ENCODE assay signal across 1 cellular context in the genomic region with DNA sequence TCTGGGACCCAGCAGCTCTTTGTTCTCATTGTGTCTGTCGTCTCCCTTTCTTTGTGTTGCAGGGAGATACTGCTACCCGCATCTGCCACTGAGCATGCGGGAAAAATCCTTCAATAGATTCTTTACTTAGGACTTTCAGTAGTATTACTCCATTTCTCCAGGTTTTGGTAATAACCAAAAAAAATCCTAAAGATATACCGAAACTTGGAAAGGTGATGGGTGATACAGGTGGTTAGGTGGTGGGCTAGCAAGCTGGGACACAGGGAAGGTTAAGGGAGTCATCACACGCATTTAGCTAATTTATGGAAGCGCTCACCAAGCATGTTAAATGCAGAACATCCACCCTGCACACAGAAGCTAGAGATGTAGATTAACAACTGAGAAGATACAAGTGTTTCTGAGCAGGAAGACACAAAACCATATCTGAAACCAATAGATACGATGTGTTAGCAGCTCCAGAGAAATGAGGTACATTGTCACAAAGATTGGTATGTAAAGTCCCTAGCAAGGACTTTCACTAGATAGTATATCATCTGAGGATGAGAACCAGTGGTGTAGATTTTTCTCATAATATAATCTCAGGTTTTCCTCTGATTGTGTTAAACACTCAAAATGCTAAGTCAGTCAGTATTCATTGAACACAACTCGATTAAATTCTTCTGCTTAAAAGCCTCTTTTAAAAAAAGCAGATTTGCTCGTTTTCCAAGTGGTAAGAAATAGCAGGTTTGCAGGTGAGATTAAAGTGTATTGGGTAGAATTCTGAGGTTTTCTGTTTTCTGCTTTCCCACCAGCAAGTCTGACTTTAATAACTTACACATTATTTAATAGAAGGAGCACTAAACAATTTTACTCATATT.
TF ChIP-seq lines count a peak whose summit lies in the region.

No MANE protein-coding gene starts in this region.

TF ChIP-seq in HepG2, 621 proteins besides CTCF, POLR2A, EP300 and RAD21 (continued from another document):
- TF ChIP-seq ZNF296 (CRISPR knock-in tag; conservative IDR thresholded peaks at IDR 0.05), result no peak
- no peak for TF ChIP-seq ZNF674 (CRISPR knock-in tag; IDR thresholded peaks at IDR 0.05; ENCODE audit: low read depth)
